ENCODE assay signal across 8 cellular contexts in the genomic region with DNA sequence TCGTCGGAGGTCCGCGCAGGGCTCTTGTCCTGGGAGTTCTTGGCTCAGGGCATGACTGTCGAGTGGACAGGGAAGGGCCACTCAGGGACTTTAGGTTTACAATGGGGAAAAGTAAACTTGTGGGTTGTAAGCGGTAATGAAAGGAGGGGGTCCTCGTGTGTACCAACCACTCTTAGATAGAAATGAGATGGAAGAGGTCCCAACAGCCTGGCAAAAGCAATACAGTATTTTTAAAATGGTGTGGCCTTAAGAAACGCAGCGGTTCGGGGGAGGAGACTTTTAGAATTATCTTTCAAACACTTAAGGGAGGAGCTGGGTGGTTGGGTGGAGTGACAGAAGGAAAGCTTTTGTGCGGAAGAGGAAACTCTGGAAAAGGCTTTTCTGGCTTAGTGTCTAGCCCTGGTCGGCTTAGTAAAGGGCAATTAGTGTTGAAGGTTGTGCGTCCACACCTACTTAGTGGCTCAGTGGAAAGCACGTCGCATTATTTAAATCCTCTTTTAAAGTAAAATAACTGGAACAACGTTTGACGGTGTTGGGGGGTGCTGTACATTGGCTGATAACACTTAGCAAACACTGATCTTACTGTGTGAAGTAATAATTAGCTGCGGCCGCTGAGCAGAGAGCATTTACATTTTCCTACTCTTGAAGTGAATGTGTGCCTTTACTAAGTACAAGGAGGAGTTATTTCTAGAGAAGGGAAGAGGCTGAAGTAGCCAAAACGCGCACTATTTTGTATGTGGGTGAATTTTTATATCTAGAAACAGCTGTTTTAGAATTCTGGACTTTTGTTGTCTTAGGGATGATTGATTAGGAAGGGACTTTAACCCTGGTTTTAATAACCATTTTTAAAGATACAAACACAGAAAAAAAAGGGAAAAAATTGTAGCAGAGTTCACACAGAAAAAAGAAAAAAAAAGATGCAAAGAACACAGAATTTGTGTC. TPM values are rescaled to one million over a fixed set of nuclear protein-coding genes. Genes with fewer than 3 reads are reported as not detected.
DNase-seq lines count a peak whose midpoint lies in the region; ATAC-seq and TF ChIP-seq lines count a peak whose summit lies in the region.

No MANE protein-coding gene starts in this region.

- H3K4me3 ChIP-seq in Caco-2 (ENCODE audit: low read depth, low read length) (peak overlapping the region; percentile 100), esophagus (ENCODE audit: low read depth in 1 of 2, low read length in 2 of 2) (peak overlapping the region; percentile 96 to 100), muscle layer of colon (ENCODE audit: low read depth in 1 of 2, low read length in 2 of 2) (peak overlapping the region; percentile 96 to 99), tibial artery (peak overlapping the region; percentile 84 to 89)

- intact Hi-C loops in Caco-2 (cut with micrococcal nuclease; ENCODE audit: unreplicated experiment): loop anchor here (1.0 to 2.0 kb wide), 4 partner anchors 20 to 50 kb away; no protein-coding TSS in a partner anchor
- intact Hi-C loops in tibial artery (cut with DNase I; ENCODE audit: low total_unique reads): loop anchor here (1.0 to 2.0 kb wide), 2 partner anchors 38 to 50 kb away; no protein-coding TSS in a partner anchor

- ATAC-seq in GM19351 (IDR thresholded peaks at IDR 0.05; ENCODE audit: unreplicated experiment) (peak; percentile 37), HG03469 (IDR thresholded peaks at IDR 0.05; ENCODE audit: unreplicated experiment) (peak; percentile 32)
- peak; percentile 68 for ATAC-seq in activated CD8-positive, alpha-beta T cell treated with anti-CD3 and anti-CD28 coated beads, Interleukin-2, amount 10 ng/mL, durations not matched to agents 7 days and 5 days

- H3K36me3 Mint-ChIP-seq in Caco-2 (ENCODE audit: insufficient read depth, unreplicated experiment): peaks cover 42% of the 10 kb centered on the region
- peaks cover 21% of the 10 kb centered on the region for H3K36me3 Mint-ChIP-seq in activated CD8-positive, alpha-beta T cell treated with anti-CD3 and anti-CD28 coated beads, Interleukin-2, amount 10 ng/mL, durations not matched to agents 7 days and 5 days (ENCODE audit: low read depth)

- 0% methylated on average over 21 of the region's 21 CpGs for WGBS in esophagus, 2 donors

- H3K27ac ChIP-seq in esophagus (ENCODE audit: low read depth in 2 of 2, low read length in 1 of 2): peak overlapping the region; percentile 100
- H3K27ac ChIP-seq in muscle layer of colon (ENCODE audit: low read depth, low read length): peak overlapping the region; percentile 100
- H3K27ac ChIP-seq in tibial artery: peak overlapping the region; percentile 99 to 100

- H3K27me3 ChIP-seq in Caco-2 (replicated peaks; ENCODE audit: control insufficient read depth, insufficient read depth, low read length) (no peaks in the 10 kb centered on the region), esophagus (ENCODE audit: control insufficient read depth in 1 of 2, insufficient read depth in 2 of 2, low read length in 2 of 2) (no peaks in the 10 kb centered on the region), muscle layer of colon (ENCODE audit: control insufficient read depth in 1 of 2, insufficient read depth in 2 of 2, low read length in 2 of 2) (no peaks in the 10 kb centered on the region), tibial artery (no peaks in the 10 kb centered on the region)

- DNase-seq in Caco-2 (peak; percentile 63 to 72), NCI-H748 treated with DMSO at 0.1 percent for 48 hours (lab: John Stamatoyannopoulos, UW) (peak; percentile 67), tibial artery (peak; percentile 82 to 83)
- peak; percentile 78 for DNase-seq in activated CD8-positive, alpha-beta T cell treated with anti-CD3 and anti-CD28 coated beads, Interleukin-2, amount 10 ng/mL, durations not matched to agents 7 days and 5 days

- H3K9ac ChIP-seq in muscle layer of colon (ENCODE audit: low read length): peak overlapping the region; percentile 99

- TF ChIP-seq CTCF in Caco-2 (IDR thresholded peaks at IDR 0.05; ENCODE audit: insufficient read depth in 1 of 2, low read depth in 1 of 2, low read length in 1 of 2, severe bottlenecking in 1 of 2, unreplicated experiment in 1 of 2) (no peak), tibial artery (IDR thresholded peaks at IDR 0.05) (no peak)

- no peaks in the 10 kb centered on the region for H3K27me3 Mint-ChIP-seq in Caco-2 (ENCODE audit: insufficient read depth, unreplicated experiment)
- H3K27me3 Mint-ChIP-seq in activated CD8-positive, alpha-beta T cell treated with anti-CD3 and anti-CD28 coated beads, Interleukin-2, amount 10 ng/mL, durations not matched to agents 7 days and 5 days (ENCODE audit: low read depth): no peaks in the 10 kb centered on the region

- H3K4me1 Mint-ChIP-seq in Caco-2 (ENCODE audit: low read depth, unreplicated experiment): peaks cover 33% of the 10 kb centered on the region
- H3K4me1 Mint-ChIP-seq in activated CD8-positive, alpha-beta T cell treated with anti-CD3 and anti-CD28 coated beads, Interleukin-2, amount 10 ng/mL, durations not matched to agents 7 days and 5 days (ENCODE audit: low read depth): peaks cover 41% of the 10 kb centered on the region

- H3K27ac Mint-ChIP-seq in Caco-2 (ENCODE audit: unreplicated experiment): peak overlapping the region; percentile 97
- peak overlapping the region; percentile 100 for H3K27ac Mint-ChIP-seq in activated CD8-positive, alpha-beta T cell treated with anti-CD3 and anti-CD28 coated beads, Interleukin-2, amount 10 ng/mL, durations not matched to agents 7 days and 5 days

- H3K9me3 ChIP-seq in Caco-2: no peaks in the 10 kb centered on the region
- no peaks in the 10 kb centered on the region for H3K9me3 ChIP-seq in esophagus (ENCODE audit: control insufficient read depth in 2 of 2, insufficient read depth in 1 of 2, low read depth in 1 of 2, low read length in 1 of 2)
- H3K9me3 ChIP-seq in muscle layer of colon (ENCODE audit: low read length): no peaks in the 10 kb centered on the region
- H3K9me3 ChIP-seq in tibial artery: no peaks in the 10 kb centered on the region

- H3K4me3 Mint-ChIP-seq in Caco-2 (ENCODE audit: unreplicated experiment): peak overlapping the region; percentile 98
- peak overlapping the region; percentile 97 for H3K4me3 Mint-ChIP-seq in activated CD8-positive, alpha-beta T cell treated with anti-CD3 and anti-CD28 coated beads, Interleukin-2, amount 10 ng/mL, durations not matched to agents 7 days and 5 days

- CTCF ChIA-PET in Caco-2 (lab: Charles Lee): interaction anchor here (1.0 to 2.9 kb wide), 7 partner anchors 9 to 59 kb away, joined by 3 to 19 read pairs (median 6); no protein-coding TSS in a partner anchor
- CTCF ChIA-PET in activated CD8-positive, alpha-beta T cell treated with anti-CD3 and anti-CD28 coated beads, Interleukin-2, amount 10 ng/mL, durations not matched to agents 7 days and 5 days (lab: Charles Lee): interaction anchor here (1.0 to 6.0 kb wide), 9 partner anchors 9 to 510 kb away, joined by 3 to 51 read pairs (median 6); no protein-coding TSS in a partner anchor

- H3K36me3 ChIP-seq in Caco-2 (ENCODE audit: control insufficient read depth, insufficient read depth, low read length): peaks cover 1% of the 10 kb centered on the region; the same call in 1 of the 2 replicates
- no peaks in the 10 kb centered on the region for H3K36me3 ChIP-seq in esophagus (ENCODE audit: control insufficient read depth in 2 of 2, insufficient read depth in 2 of 2, low read length in 1 of 2)
- H3K36me3 ChIP-seq in muscle layer of colon (ENCODE audit: insufficient read depth, low read length): no peaks in the 10 kb centered on the region
- no peaks in the 10 kb centered on the region for H3K36me3 ChIP-seq in tibial artery

- TSS peak; percentile 53 for BruUV-seq in Caco-2 (replicated peaks; lab: Mats Ljungman, UMichigan)

- H3K4me1 ChIP-seq in Caco-2 (peaks cover 13% of the 10 kb centered on the region), esophagus (ENCODE audit: control insufficient read depth in 2 of 2, insufficient read depth in 2 of 2, low read length in 1 of 2) (peaks cover 2 to 7% of the 10 kb centered on the region in 2 donors), muscle layer of colon (ENCODE audit: insufficient read depth, low read length) (peaks cover 36% of the 10 kb centered on the region), tibial artery (peaks cover 0 to 43% (median 28%) of the 10 kb centered on the region in 4 donors)

- H3K9me3 Mint-ChIP-seq in Caco-2 (ENCODE audit: unreplicated experiment): no peaks in the 10 kb centered on the region
- H3K9me3 Mint-ChIP-seq in activated CD8-positive, alpha-beta T cell treated with anti-CD3 and anti-CD28 coated beads, Interleukin-2, amount 10 ng/mL, durations not matched to agents 7 days and 5 days (ENCODE audit: insufficient read depth): no peaks in the 10 kb centered on the region

- POLR2A ChIA-PET in Caco-2 (lab: Charles Lee): interaction anchor here (0.7 to 2.8 kb wide), 10 partner anchors 9 to 58 kb away, joined by 3 to 23 read pairs (median 8); no protein-coding TSS in a partner anchor
- POLR2A ChIA-PET in activated CD8-positive, alpha-beta T cell treated with anti-CD3 and anti-CD28 coated beads, Interleukin-2, amount 10 ng/mL, durations not matched to agents 7 days and 5 days (lab: Charles Lee): interaction anchor here (0.7 to 2.8 kb wide), 35 partner anchors 8 to 512 kb away, joined by 3 to 37 read pairs (median 4); partner anchors contain the start of gene LGALS9

RNA-seq across cellular contexts. Expression of gene WSB1, which starts 1.0 kb away (rescaled TPM):
- 149 and 157 TPM in 2 replicates for total RNA-seq in Caco-2 (2022)
- 100 to 1,000 TPM; 118 to 121 TPM for total RNA-seq in activated CD8-positive, alpha-beta T cell treated with anti-CD3 and anti-CD28 coated beads, Interleukin-2, amount 10 ng/mL, durations not matched to agents 7 days and 5 days
- 10 to 100 TPM; 64.4 to 67.1 TPM for polyA plus RNA-seq in esophagus

Comparison
In these comparisons a context has a peak if more than half of its experiments do, and no peak if none do; other contexts are left out.
1. Peak in every context shown above with its lines: DNase-seq, ATAC-seq, H3K4me3 ChIP-seq and H3K27ac ChIP-seq.